In the genomic region with DNA sequence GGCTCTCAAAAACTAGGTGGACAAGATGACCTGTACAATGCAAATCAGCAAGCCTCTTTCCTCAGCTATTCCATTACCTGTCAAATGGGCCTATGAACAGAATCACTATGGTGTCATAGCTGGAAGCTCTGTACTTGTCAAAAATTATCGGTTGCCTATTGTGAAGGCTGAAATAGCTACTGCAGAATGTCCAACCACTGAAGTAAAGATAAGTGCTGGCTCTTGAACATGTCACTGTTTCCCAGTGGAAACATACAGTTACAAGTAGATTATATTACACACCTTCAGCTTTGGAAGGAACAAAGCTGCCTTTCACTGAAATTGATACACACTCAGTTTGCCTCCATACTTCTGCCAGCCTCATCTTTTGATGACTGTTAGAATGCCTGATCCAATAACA, we compare ENCODE assay signal across 26 cellular contexts. TPM values are rescaled to one million over a fixed set of nuclear protein-coding genes. Genes with fewer than 3 reads are reported as not detected.
A peak's percentile ranks its signal among the peaks of the same experiment; 100 is the strongest.
DNase-seq lines count a peak whose midpoint lies in the region; ATAC-seq lines count a peak whose summit lies in the region.
"Had no signal": no experiment of that assay in that cellular context is flagged by ENCODE, and none has a peak within 500 bp of the region (broad histone marks: within the 10 kb centered on the region; RNA-seq: fewer than 3 reads in every experiment).

No MANE protein-coding gene starts in this region.

- H3K4me1 Mint-ChIP-seq in activated T-helper 1 cell treated with anti-CD3 and anti-CD28 coated beads, Interleukin-12 subunit alpha, Interleukin-12 subunit beta, Interleukin-2, Interleukin-4 antibody, amounts not matched to agents 30 ng/mL and 10 ng/mL and 1 ng/mL, durations not matched to agents 14 hours and 24 hours and 36 hours (ENCODE audit: low read depth) = no peaks in the 10 kb centered on the region
- H3K4me1 Mint-ChIP-seq: CD14-positive monocyte; CD4-positive, alpha-beta memory T cell; CD4-positive, CD25-positive, alpha-beta regulatory T cell; CD8-positive, alpha-beta memory T cell had no signal

- peak; percentile 49 for DNase-seq in NCI-H2171 treated with DMSO at 0.1 percent for 48 hours (lab: John Stamatoyannopoulos, UW)
- no peak for DNase-seq in NCI-H2171 (lab: John Stamatoyannopoulos, UW)
- DNase-seq in Right ventricle myocardium superior = no peak
- DNase-seq in cardiac septum (ENCODE audit: low spot score) = no peak
- DNase-seq in left ventricle myocardium superior = no peak
- no peak for DNase-seq in left cardiac atrium
- DNase-seq in NCI-H2107 treated with DMSO at 0.1 percent for 48 hours (lab: John Stamatoyannopoulos, UW; ENCODE audit: unreplicated experiment) = peak; percentile 45
- DNase-seq in activated T-helper 1 cell treated with anti-CD3 and anti-CD28 coated beads, Interleukin-12 subunit alpha, Interleukin-12 subunit beta, Interleukin-2, Interleukin-4 antibody, amounts not matched to agents 30 ng/mL and 10 ng/mL and 1 ng/mL, durations not matched to agents 14 hours and 24 hours and 36 hours (ENCODE audit: low spot score) = no peak
- DNase-seq: 8988T; ACHN; BE2C; C1 segment of cervical spinal cord; CD4-positive, alpha-beta memory T cell; CD4-positive, CD25-positive, alpha-beta regulatory T cell; CD8-positive, alpha-beta memory T cell; COR-L47; DMS 273 treated with DMSO at 0.1 percent for 48 hours; DMS153; DMS53; DMS79; DND-41; EL; GDM1 had no signal

- no peaks in the 10 kb centered on the region for H3K36me3 Mint-ChIP-seq in activated T-helper 1 cell treated with anti-CD3 and anti-CD28 coated beads, Interleukin-12 subunit alpha, Interleukin-12 subunit beta, Interleukin-2, Interleukin-4 antibody, amounts not matched to agents 30 ng/mL and 10 ng/mL and 1 ng/mL, durations not matched to agents 14 hours and 24 hours and 36 hours (ENCODE audit: low read depth)
- H3K36me3 Mint-ChIP-seq: CD14-positive monocyte; CD4-positive, alpha-beta memory T cell; CD4-positive, CD25-positive, alpha-beta regulatory T cell; CD8-positive, alpha-beta memory T cell had no signal

- H3K9me3 Mint-ChIP-seq in activated T-helper 1 cell treated with anti-CD3 and anti-CD28 coated beads, Interleukin-12 subunit alpha, Interleukin-12 subunit beta, Interleukin-2, Interleukin-4 antibody, amounts not matched to agents 30 ng/mL and 10 ng/mL and 1 ng/mL, durations not matched to agents 14 hours and 24 hours and 36 hours = no peaks in the 10 kb centered on the region

- H3K4me3 Mint-ChIP-seq in activated T-helper 1 cell treated with anti-CD3 and anti-CD28 coated beads, Interleukin-12 subunit alpha, Interleukin-12 subunit beta, Interleukin-2, Interleukin-4 antibody, amounts not matched to agents 30 ng/mL and 10 ng/mL and 1 ng/mL, durations not matched to agents 14 hours and 24 hours and 36 hours = no peak overlapping the region
- H3K4me3 Mint-ChIP-seq: CD14-positive monocyte; CD4-positive, alpha-beta memory T cell; CD4-positive, CD25-positive, alpha-beta regulatory T cell; CD8-positive, alpha-beta memory T cell had no signal

- intact Hi-C loops in Right ventricle myocardium superior (cut with DNase I) (no loop called here), cardiac septum (cut with DNase I) (no loop called here), left ventricle myocardium superior (cut with micrococcal nuclease) (no loop called here), left cardiac atrium (cut with DNase I) (no loop called here)
- intact Hi-C loops in activated T-helper 1 cell treated with anti-CD3 and anti-CD28 coated beads, Interleukin-12 subunit alpha, Interleukin-12 subunit beta, Interleukin-2, Interleukin-4 antibody, amounts not matched to agents 30 ng/mL and 10 ng/mL and 1 ng/mL, durations not matched to agents 14 hours and 24 hours and 36 hours (cut with micrococcal nuclease) = no loop called here

- no peaks in the 10 kb centered on the region for H3K27me3 Mint-ChIP-seq in activated T-helper 1 cell treated with anti-CD3 and anti-CD28 coated beads, Interleukin-12 subunit alpha, Interleukin-12 subunit beta, Interleukin-2, Interleukin-4 antibody, amounts not matched to agents 30 ng/mL and 10 ng/mL and 1 ng/mL, durations not matched to agents 14 hours and 24 hours and 36 hours (ENCODE audit: insufficient read depth)
- H3K27me3 Mint-ChIP-seq: CD4-positive, alpha-beta memory T cell; CD4-positive, CD25-positive, alpha-beta regulatory T cell; CD8-positive, alpha-beta memory T cell had no signal

- ATAC-seq in Right ventricle myocardium superior (ENCODE audit: poor library complexity) (peak; percentile 83), left ventricle myocardium superior (peak; percentile 82), left cardiac atrium (no peak)
- ATAC-seq: GM12878 had no signal

- no peak overlapping the region for H3K27ac Mint-ChIP-seq in activated T-helper 1 cell treated with anti-CD3 and anti-CD28 coated beads, Interleukin-12 subunit alpha, Interleukin-12 subunit beta, Interleukin-2, Interleukin-4 antibody, amounts not matched to agents 30 ng/mL and 10 ng/mL and 1 ng/mL, durations not matched to agents 14 hours and 24 hours and 36 hours
- H3K27ac Mint-ChIP-seq: CD14-positive monocyte; CD4-positive, alpha-beta memory T cell; CD4-positive, CD25-positive, alpha-beta regulatory T cell; CD8-positive, alpha-beta memory T cell had no signal

RNA-seq across cellular contexts. Expression of a gene that starts 55.5 kb away (rescaled TPM):
- total RNA-seq in Right ventricle myocardium superior = 10.0 TPM
- total RNA-seq in cardiac septum = 17.1 TPM
- total RNA-seq in left ventricle myocardium superior = 12.9 TPM
- 10 to 100 TPM; 17.9 to 19.0 TPM for total RNA-seq in left cardiac atrium
- 0.21 and 0.27 TPM in 2 replicates for total RNA-seq in activated T-helper 1 cell treated with anti-CD3 and anti-CD28 coated beads, Interleukin-12 subunit alpha, Interleukin-12 subunit beta, Interleukin-2, Interleukin-4 antibody, amounts not matched to agents 30 ng/mL and 10 ng/mL and 1 ng/mL, durations not matched to agents 14 hours and 24 hours and 36 hours
- total RNA-seq: G401 had no signal

Comparison
In these comparisons a context has a peak if more than half of its experiments do, and no peak if none do; other contexts are left out.
1. DNase-seq: peak in NCI-H2171 treated with DMSO at 0.1 percent for 48 hours (single experiment) and NCI-H2107 treated with DMSO at 0.1 percent for 48 hours (single experiment); none in NCI-H2171 (single experiment), Right ventricle myocardium superior (single experiment), cardiac septum (single experiment), left ventricle myocardium superior (single experiment), left cardiac atrium (single experiment) and activated T-helper 1 cell treated with anti-CD3 and anti-CD28 coated beads, Interleukin-12 subunit alpha, Interleukin-12 subunit beta, Interleukin-2, Interleukin-4 antibody, amounts not matched to agents 30 ng/mL and 10 ng/mL and 1 ng/mL, durations not matched to agents 14 hours and 24 hours and 36 hours (single experiment).
2. ATAC-seq: peak in Right ventricle myocardium superior (single experiment) and left ventricle myocardium superior (single experiment); none in left cardiac atrium (0 of 2).